Comparison of ENCODE assay signal across 8 cellular contexts in the genomic region with DNA sequence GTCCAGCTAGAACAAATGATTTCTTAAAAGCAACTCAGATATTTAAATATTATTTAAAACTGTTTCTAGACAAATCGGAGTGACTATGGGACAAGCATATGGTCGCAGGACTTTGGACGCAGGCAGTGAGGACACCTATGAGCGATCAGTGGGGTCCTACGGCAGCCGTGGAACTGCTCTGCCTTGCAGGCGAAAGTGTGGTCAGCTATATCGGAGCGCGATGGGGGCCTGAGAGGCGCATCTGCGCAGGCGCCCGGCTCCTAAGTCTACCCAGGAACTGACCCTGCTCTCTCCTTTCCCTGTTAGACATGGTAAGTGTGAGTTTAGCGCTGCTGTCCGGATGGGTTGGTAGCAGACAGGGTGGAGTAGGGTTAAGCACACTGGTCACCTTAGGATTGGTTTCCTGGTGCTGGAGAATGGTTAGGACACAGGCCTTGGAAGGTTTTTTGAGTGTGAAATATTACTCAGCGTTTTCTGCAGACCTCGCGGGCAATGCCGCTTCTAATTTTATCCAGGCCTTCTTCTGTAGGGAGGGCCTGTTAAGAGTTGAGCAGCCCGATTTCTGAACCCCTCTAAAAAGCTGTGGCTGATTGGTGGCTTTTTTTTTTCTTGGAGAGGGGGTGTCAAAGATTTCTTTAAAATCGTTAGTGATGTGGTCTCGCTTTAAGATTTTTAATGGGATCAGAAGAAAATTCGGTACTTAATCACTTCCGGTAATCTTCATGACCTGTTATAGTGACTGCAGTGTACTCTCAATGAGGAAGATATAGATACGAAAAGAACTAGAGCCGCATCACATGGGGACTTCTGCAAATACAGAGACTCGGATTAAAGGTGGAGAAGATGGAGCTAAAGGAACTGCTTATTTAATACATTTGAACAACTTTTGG. TPM values are rescaled to one million over a fixed set of nuclear protein-coding genes. Genes with fewer than 3 reads are reported as not detected.
A peak's percentile ranks its signal among the peaks of the same experiment; 100 is the strongest.
DNase-seq lines count a peak whose midpoint lies in the region; ATAC-seq, FAIRE-seq and TF ChIP-seq lines count a peak whose summit lies in the region.

A gene (plus strand): TSS at position 293 of the 890 bp plus-strand sequence. CDS start 16 bp downstream, at position 309.

- peaks cover 4 to 9% of the 10 kb centered on the region in 2 donors for H3K4me1 ChIP-seq in small intestine (ENCODE audit: control insufficient read depth in 2 of 2, insufficient read depth in 1 of 2, low read depth in 1 of 2, low read length in 1 of 2)

- peak within 1 kb of the TSS; percentile 61 to 74 for H3K27ac ChIP-seq in small intestine (ENCODE audit: low read depth in 1 of 2, low read length in 1 of 2)

- CTCF ChIA-PET in AG04449 (lab: Yijun Ruan, JAX): no interaction called here

- FAIRE-seq in bronchial epithelial cell (lab: Jason Lieb, UNC) (no peak), small intestine (lab: Jason Lieb, UNC) (no peak)

- H3K9me3 ChIP-seq in small intestine (ENCODE audit: control insufficient read depth, low read depth): no peaks in the 10 kb centered on the region

- H3K36me3 ChIP-seq in bronchial epithelial cell (ENCODE audit: control insufficient read depth, insufficient read depth, low read length): peaks cover 7% of the 10 kb centered on the region
- peaks cover 2 to 5% of the 10 kb centered on the region in 2 donors for H3K36me3 ChIP-seq in small intestine (ENCODE audit: control insufficient read depth in 2 of 2, insufficient read depth in 2 of 2, low read length in 2 of 2)

- H3K4me3 ChIP-seq in AG04449 (ENCODE audit: low read depth, low read length) (peak within 1 kb of the TSS; percentile 95), WI38 (ENCODE audit: low read depth, low read length) (peak within 1 kb of the TSS; percentile 84), bronchial epithelial cell (ENCODE audit: low read depth, low read length) (peak within 1 kb of the TSS; percentile 70), small intestine (ENCODE audit: low read depth in 1 of 2, low read length in 2 of 2) (peak within 1 kb of the TSS; percentile 54 to 68)

- WGBS in small intestine, 3 donors: 0% methylated on average over 28 of the region's 28 CpGs

- POLR2A ChIA-PET in AG04449 (lab: Yijun Ruan, JAX): interaction anchor here (0.6 to 0.9 kb wide), 11 partner anchors 9 to 65 kb away, joined by 3 to 7 read pairs (median 4); a partner anchor contains a TSS

- ATAC-seq in GM18907 (IDR thresholded peaks at IDR 0.05; ENCODE audit: unreplicated experiment): peak; percentile 82
- peak; percentile 83 for ATAC-seq in HG03159 (IDR thresholded peaks at IDR 0.05; ENCODE audit: unreplicated experiment)

- H3K27me3 ChIP-seq in bronchial epithelial cell (ENCODE audit: control insufficient read depth, insufficient read depth, low read length): no peaks in the 10 kb centered on the region
- H3K27me3 ChIP-seq in small intestine (ENCODE audit: control insufficient read depth in 2 of 2, insufficient read depth in 2 of 2, low read length in 2 of 2): no peaks in the 10 kb centered on the region

- peak; percentile 71 for DNase-seq in AG04449 (ENCODE audit: low read depth, low spot score)
- peak; percentile 99 for DNase-seq in NCI-H2227 treated with DMSO at 0.1 percent for 48 hours (lab: John Stamatoyannopoulos, UW)
- DNase-seq in bronchial epithelial cell (ENCODE audit: low read depth): peak; percentile 88
- DNase-seq in iPS-NIHi11 (ENCODE audit: low spot score): peak; percentile 97
- peak; percentile 97 for DNase-seq in small intestine

- TF ChIP-seq CTCF in AG04449 (IDR thresholded peaks at IDR 0.05; ENCODE audit: insufficient read depth, low read length, missing control alignments): no peak
- TF ChIP-seq CTCF in WI38 (IDR thresholded peaks at IDR 0.05; ENCODE audit: low read depth, low read length): no peak
- no peak for TF ChIP-seq CTCF in bronchial epithelial cell (IDR thresholded peaks at IDR 0.05; ENCODE audit: insufficient read depth, low read length, severe bottlenecking)

RNA-seq across cellular contexts. Expression of the gene that starts here (rescaled TPM):
- total RNA-seq in bronchial epithelial cell: 141 and 164 TPM in 2 replicates
- polyA plus RNA-seq in small intestine: 10 to 100 TPM; 55.6 to 67.8 (median 57.5) TPM

Comparison
In these comparisons a context has a peak if more than half of its experiments do, and no peak if none do; other contexts are left out.
1. Peak in every context shown above with its lines: DNase-seq, ATAC-seq, H3K4me3 ChIP-seq and H3K27ac ChIP-seq.